In genomic region chrX:25144043-25144940, GRCh38 we compare ENCODE assay signal across 8 cellular contexts.
DNase-seq lines count a peak whose midpoint lies in the region; ATAC-seq lines count a peak whose summit lies in the region.

No MANE protein-coding gene starts in this region.

- no peaks in the 10 kb centered on the region for H3K4me1 Mint-ChIP-seq in stimulated activated effector memory CD8-positive, alpha-beta T cell treated with anti-CD3 and anti-CD28 coated beads, Interleukin-12 subunit alpha, Interleukin-12 subunit beta, amount 100 ng/mL, for 72 hours

- WGBS in ectodermal cell, 2 experiments: 10 to 14% methylated on average over 19 of the region's 19 CpGs

- H3K9me3 ChIP-seq in ectodermal cell (ENCODE audit: control insufficient read depth, low read length): no peaks in the 10 kb centered on the region

- DNase-seq in activated CD4-positive, CD25-positive, alpha-beta regulatory T cell (lab: John Stamatoyannopoulos, UW): peak in 3 of 4 experiments; percentile 0 to 11 (median 3)
- DNase-seq in NCI-H146 (lab: John Stamatoyannopoulos, UW) (peak; percentile 56), medulla oblongata (ENCODE audit: extremely low spot score) (peak; percentile 42), ureter (ENCODE audit: low spot score) (no peak)
- peak; percentile 8 for DNase-seq in activated CD4-positive, alpha-beta T cell treated with anti-CD3 and anti-CD28 coated beads for 1 hour
- DNase-seq in stimulated activated effector memory CD8-positive, alpha-beta T cell treated with anti-CD3 and anti-CD28 coated beads, Interleukin-12 subunit alpha, Interleukin-12 subunit beta, amount 100 ng/mL, for 72 hours (ENCODE audit: low spot score in 2 of 2): peak; percentile 2 to 51

- no peaks in the 10 kb centered on the region for H3K27me3 ChIP-seq in ectodermal cell (ENCODE audit: control insufficient read depth, insufficient read depth, low read length, poor library complexity, severe bottlenecking)

- no peak overlapping the region for H3K27ac Mint-ChIP-seq in stimulated activated effector memory CD8-positive, alpha-beta T cell treated with anti-CD3 and anti-CD28 coated beads, Interleukin-12 subunit alpha, Interleukin-12 subunit beta, amount 100 ng/mL, for 72 hours

- no peak overlapping the region for H3K4me3 Mint-ChIP-seq in stimulated activated effector memory CD8-positive, alpha-beta T cell treated with anti-CD3 and anti-CD28 coated beads, Interleukin-12 subunit alpha, Interleukin-12 subunit beta, amount 100 ng/mL, for 72 hours

- no peaks in the 10 kb centered on the region for H3K36me3 Mint-ChIP-seq in stimulated activated effector memory CD8-positive, alpha-beta T cell treated with anti-CD3 and anti-CD28 coated beads, Interleukin-12 subunit alpha, Interleukin-12 subunit beta, amount 100 ng/mL, for 72 hours

- H3K4me1 ChIP-seq in ectodermal cell (ENCODE audit: control insufficient read depth, insufficient read depth, low read length): no peaks in the 10 kb centered on the region

- H3K4me3 ChIP-seq in ectodermal cell (ENCODE audit: insufficient read depth, low read depth, low read length): peak overlapping the region; percentile 23

- no peaks in the 10 kb centered on the region for H3K36me3 ChIP-seq in ectodermal cell (ENCODE audit: control insufficient read depth, insufficient read depth, low read length)

- ATAC-seq in activated CD4-positive, CD25-positive, alpha-beta regulatory T cell treated with anti-CD3 and anti-CD28 coated beads, Interleukin-2, amount 50 U/mL, for 24 hours: no peak
- no peak for ATAC-seq in stimulated activated effector memory CD8-positive, alpha-beta T cell treated with anti-CD3 and anti-CD28 coated beads, Interleukin-12 subunit alpha, Interleukin-12 subunit beta, amount 100 ng/mL, for 72 hours

- H3K9me3 Mint-ChIP-seq in stimulated activated effector memory CD8-positive, alpha-beta T cell treated with anti-CD3 and anti-CD28 coated beads, Interleukin-12 subunit alpha, Interleukin-12 subunit beta, amount 100 ng/mL, for 72 hours: no peaks in the 10 kb centered on the region

- H3K27ac ChIP-seq in ectodermal cell (ENCODE audit: insufficient read depth, low read depth, low read length, poor library complexity, severe bottlenecking): no peak overlapping the region
